Comparison of ENCODE assay signal across 8 cellular contexts in genomic region chr1:11858968-11859871, GRCh38.
DNase-seq lines count a peak whose midpoint lies in the region; ATAC-seq lines count a peak whose summit lies in the region.

No MANE protein-coding gene starts in this region.

- ATAC-seq in GM18517 (IDR thresholded peaks at IDR 0.05; ENCODE audit: unreplicated experiment), result no peak

- peaks cover 6% of the 10 kb centered on the region for H3K9me3 ChIP-seq in adipocyte (ENCODE audit: control insufficient read depth, low read length)

- H3K9ac ChIP-seq in adipocyte (ENCODE audit: low read length), result no peak overlapping the region

- H3K27me3 ChIP-seq in adipocyte (replicated peaks; ENCODE audit: control insufficient read depth, insufficient read depth, low read length), result peaks cover 74% of the 10 kb centered on the region

- no peaks in the 10 kb centered on the region for H3K4me1 ChIP-seq in adipocyte (ENCODE audit: control insufficient read depth, insufficient read depth, low read length)

- no peak overlapping the region for H3K4me3 ChIP-seq in adipocyte (ENCODE audit: low read length)

- H3K36me3 ChIP-seq in adipocyte (ENCODE audit: control insufficient read depth, insufficient read depth, low read length, severe bottlenecking), result no peaks in the 10 kb centered on the region

- DNase-seq in SIG-M5 treated with dmso at 0.1 percent for 504 hours (lab: John Stamatoyannopoulos, UW; ENCODE audit: unreplicated experiment) (peak; percentile 35), SIG-M5 (lab: John Stamatoyannopoulos, UW) (no peak), T-helper 1 cell (peak; percentile 38 to 63 (median 49)), adipocyte (ENCODE audit: low read depth) (peak; percentile 65), iPS-NIHi7 (ENCODE audit: extremely low spot score) (peak; percentile 93), SW 1271 (lab: John Stamatoyannopoulos, UW) (no peak)
- peak; percentile 63 for DNase-seq in stimulated activated CD4-positive, alpha-beta T cell treated with anti-CD3 and anti-CD28 coated beads, Interleukin-4, amount 100 ng/mL, for 24 hours

Comparison
In these comparisons a context has a peak if more than half of its experiments do, and no peak if none do; other contexts are left out.
1. DNase-seq: peak in SIG-M5 treated with dmso at 0.1 percent for 504 hours (single experiment), T-helper 1 cell (5 of 5), adipocyte (single experiment), iPS-NIHi7 (single experiment) and stimulated activated CD4-positive, alpha-beta T cell treated with anti-CD3 and anti-CD28 coated beads, Interleukin-4, amount 100 ng/mL, for 24 hours (single experiment); none in SIG-M5 (single experiment) and SW 1271 (0 of 2).